Comparison of ENCODE assay signal across 26 cellular contexts in genomic region chr9:101468116-101468515, GRCh38. TPM values are rescaled to one million over a fixed set of nuclear protein-coding genes. Genes with fewer than 3 reads are reported as not detected.
DNase-seq lines count a peak whose midpoint lies in the region; ATAC-seq, FAIRE-seq and TF ChIP-seq lines count a peak whose summit lies in the region.
"Had no signal": no experiment of that assay in that cellular context is flagged by ENCODE, and none has a peak within 500 bp of the region (broad histone marks: within the 10 kb centered on the region; RNA-seq: fewer than 3 reads in every experiment).

No MANE protein-coding gene starts in this region.

- no peaks in the 10 kb centered on the region for H3K36me3 ChIP-seq in K562 (ENCODE audit: control insufficient read depth, insufficient read depth, low read length)
- H3K36me3 ChIP-seq: sigmoid colon had no signal

- H3K27ac ChIP-seq in K562 (ENCODE audit: extremely low read depth, low read depth, low read length): no peak overlapping the region
- H3K27ac ChIP-seq: parathyroid adenoma, sigmoid colon had no signal

- peak overlapping the region; percentile 33; the same call in 1 of the 2 replicates for H2AFZ ChIP-seq in K562 (ENCODE audit: low read depth, low read length)
- H2AFZ ChIP-seq: parathyroid adenoma had no signal

- H3K4me1 ChIP-seq in K562 (replicated peaks in 1 of 2; ENCODE audit: control insufficient read depth in 2 of 2, insufficient read depth in 2 of 2, low read length in 2 of 2): peaks cover 0 to under 1% of the 10 kb centered on the region in 2 experiments; a peak in 2 of 5 replicates
- H3K4me1 ChIP-seq: parathyroid adenoma, sigmoid colon had no signal

- no peaks in the 10 kb centered on the region for H3K9me1 ChIP-seq in K562 (ENCODE audit: control insufficient read depth, insufficient read depth, low read length)

- ATAC-seq in K562: no peak
- ATAC-seq: activated CD8-positive, alpha-beta T cell treated with anti-CD3 and anti-CD28 coated beads for 36 hours; left lobe of liver; naive thymus-derived CD8-positive, alpha-beta T cell; stimulated activated naive CD8-positive, alpha-beta T cell treated with anti-CD3 and anti-CD28 coated beads, Interleukin-15, amount 100 ng/mL, for 72 hours; T-cell had no signal

- TF ChIP-seq POLR2A in K562 (conservative IDR thresholded peaks at IDR 0.05): no peak

- no peak for TF ChIP-seq CTCF in K562 (IDR thresholded peaks at IDR 0.05 in 2 of 3, conservative IDR thresholded peaks at IDR 0.05 in 1 of 3; ENCODE audit: insufficient read depth in 2 of 3, low read depth in 1 of 3, low read length in 3 of 3)

- CTCF ChIA-PET in K562 (lab: Yijun Ruan, JAX; ENCODE audit: low intra/inter-chr PET ratio): no interaction called here

- no peak overlapping the region for H3K4me3 ChIP-seq in K562
- H3K4me3 ChIP-seq: sigmoid colon had no signal

- H4K20me1 ChIP-seq in K562 (replicated peaks; ENCODE audit: control insufficient read depth, insufficient read depth, low read length): no peaks in the 10 kb centered on the region

- H3K27me3 ChIP-seq in K562 (ENCODE audit: control insufficient read depth in 2 of 2, insufficient read depth in 2 of 2, low read length in 2 of 2): no peaks in the 10 kb centered on the region
- H3K27me3 ChIP-seq: sigmoid colon had no signal

- intact Hi-C loops in K562 (cut with micrococcal nuclease): no loop called here

- BruUV-seq in K562 (replicated peaks; lab: Mats Ljungman, UMichigan): no TSS peak

- POLR2A ChIA-PET in K562 (lab: Yijun Ruan, JAX): interaction anchor here (0.7 to 1.1 kb wide), 2 partner anchors 12 to 19 kb away, joined by 3 to 4 read pairs; a partner anchor contains a TSS

- TF ChIP-seq RAD21 in K562 (CRISPR knock-in tag; conservative IDR thresholded peaks at IDR 0.05 in 1 of 2, IDR thresholded peaks at IDR 0.05 in 1 of 2): no peak

- H3K9me3 ChIP-seq in K562 (replicated peaks; ENCODE audit: control insufficient read depth, insufficient read depth, low read depth, low read length): no peaks in the 10 kb centered on the region
- H3K9me3 ChIP-seq: sigmoid colon had no signal

- H3K9ac ChIP-seq in K562 (ENCODE audit: insufficient read depth in 1 of 2, low read depth in 2 of 2, low read length in 2 of 2): no peak overlapping the region
- H3K9ac ChIP-seq: parathyroid adenoma had no signal

- H3K79me2 ChIP-seq in K562 (ENCODE audit: control insufficient read depth, insufficient read depth, low read length): no peaks in the 10 kb centered on the region
- H3K79me2 ChIP-seq: parathyroid adenoma had no signal

- no peak for FAIRE-seq in K562 (lab: Jason Lieb, UNC)
- no peak for FAIRE-seq in HTR-8/SVneo (lab: Jason Lieb, UNC)
- FAIRE-seq: astrocyte, endothelial cell of umbilical vein, TTC549 had no signal

- no peak for TF ChIP-seq EP300 in K562 (IDR thresholded peaks at IDR 0.05; ENCODE audit: low read length)

- H3K4me2 ChIP-seq in K562 (ENCODE audit: insufficient read depth, low read length): no peak overlapping the region

- WGBS in K562 (ENCODE audit: insufficient coverage, low coverage, missing lambda C conversion rate): 40% methylated on average over 1 of the region's 1 CpG

- peak; percentile 50 for DNase-seq in LHCN-M2 (ENCODE audit: low read depth)
- DNase-seq in K562 (ENCODE audit: extremely low read depth in 1 of 4, low spot score in 3 of 4): no peak
- peak; percentile 66 for DNase-seq in inferior parietal cortex (ENCODE audit: extremely low spot score)
- peak; percentile 91 for DNase-seq in pons (ENCODE audit: low spot score)
- DNase-seq in NCI-H187 (lab: John Stamatoyannopoulos, UW): no peak
- no peak for DNase-seq in GM19240 (ENCODE audit: insufficient read length, low spot score)
- DNase-seq in HTR-8/SVneo (ENCODE audit: insufficient read length, low spot score): no peak
- no peak for DNase-seq in NCI-H226
- DNase-seq: activated CD4-positive, CD25-positive, alpha-beta regulatory T cell treated with anti-CD3 and anti-CD28 coated beads, Interleukin-2, amount 50 U/mL, for 72 hours; activated CD8-positive, alpha-beta T cell treated with anti-CD3 and anti-CD28 coated beads for 36 hours; activated effector memory CD4-positive, alpha-beta T cell treated with Interleukin-2 at 50 U/mL for 16 hours; activated naive CD8-positive, alpha-beta T cell treated with anti-CD3 and anti-CD28 coated beads for 36 hours; activated T-cell treated with anti-CD3 and anti-CD28 coated beads for 4 hours; CD4-positive, alpha-beta T cell; central memory CD4-positive, alpha-beta T cell; KBM-7; naive thymus-derived CD8-positive, alpha-beta T cell; sigmoid colon; stimulated activated naive CD8-positive, alpha-beta T cell treated with anti-CD3 and anti-CD28 coated beads, Interleukin-15, amount 100 ng/mL, for 72 hours; T-cell had no signal

- in situ Hi-C loops in K562 (cut with MboI): no loop called here

TF ChIP-seq in K562, 482 proteins besides CTCF, POLR2A, EP300 and RAD21:
- TF ChIP-seq NFYB (IDR thresholded peaks at IDR 0.05; ENCODE audit: extremely low read depth, insufficient read length) (peak; percentile 16), ARID1B (IDR thresholded peaks at IDR 0.05) (no peak), ZNF24 (IDR thresholded peaks at IDR 0.05) (no peak), USF2 (CRISPR knock-in tag; IDR thresholded peaks at IDR 0.05) (peak; percentile 64), ZNF23 (CRISPR knock-in tag; IDR thresholded peaks at IDR 0.05) (no peak), ZNF217 (CRISPR knock-in tag; IDR thresholded peaks at IDR 0.05) (no peak), RAD51 (IDR thresholded peaks at IDR 0.05; ENCODE audit: borderline replicate concordance, low read depth) (peak; percentile 40; the same call in 1 of the 2 replicates), DNMT1 (IDR thresholded peaks at IDR 0.05) (no peak)

RNA-seq across cellular contexts. Expression of gene ALDOB, which starts 32.5 kb away (rescaled TPM):
- total RNA-seq in LHCN-M2 (2014; rRNA removed) (not detected in 2 replicates), K562 (2014; rRNA removed) (not detected in 2 replicates), K562 (2014; rRNA removed; fragmentation: Illumina TruSeq; extraction: Trizol) (not detected in 2 replicates), K562 (2015; rRNA removed; fragmentation: Illumina TruSeq; extraction: Trizol) (not detected in 2 replicates), K562 (2021) (0.78 and 0.80 TPM in 2 replicates)
- polyA plus RNA-seq in LHCN-M2 (2012): not detected
- total RNA-seq in K562 (2011; cell fraction: chromatin; rRNA removed; ENCODE audit: low replicate concordance): not detected in 2 replicates
- total RNA-seq in K562 (2011; cell fraction: nucleolus; rRNA removed): not detected in 2 replicates
- not detected in 2 replicates for total RNA-seq in K562 (2011; cell fraction: nucleoplasm; rRNA removed)
- polyA plus RNA-seq in K562 (2011; rRNA removed) (not detected in 2 replicates), K562 (2014; fragmentation: Illumina TruSeq; extraction: Trizol) (not detected in 2 replicates), K562 (2014; fragmentation: Nextera tagmentation; extraction: Ambion mirVana) (not detected), K562 (2014; rRNA removed) (not detected in 2 replicates)
- polyA plus RNA-seq in K562 (2011; cell fraction: cytosol; rRNA removed): not detected in 2 replicates
- 0.10 TPM in 1 of 2 replicates, not detected in the other for polyA plus RNA-seq in K562 (2011; cell fraction: nucleus; rRNA removed)
- 0.06 TPM in 1 of 2 replicates, not detected in the other for polyA plus RNA-seq in K562 (2012)
- polyA minus RNA-seq in K562 (2011; rRNA and poly(A)+ RNA removed): not detected in 2 replicates
- polyA minus RNA-seq in K562 (2011; cell fraction: cytosol; rRNA and poly(A)+ RNA removed): not detected in 2 replicates
- polyA minus RNA-seq in K562 (2011; cell fraction: nucleus; rRNA and poly(A)+ RNA removed): not detected in 2 replicates
- total RNA-seq: activated CD8-positive, alpha-beta T cell treated with anti-CD3 and anti-CD28 coated beads for 36 hours; activated naive CD8-positive, alpha-beta T cell treated with anti-CD3 and anti-CD28 coated beads for 36 hours; astrocyte; CD4-positive, alpha-beta T cell; endothelial cell of umbilical vein; mesothelial cell of epicardium; naive thymus-derived CD8-positive, alpha-beta T cell had no signal
- polyA plus RNA-seq: endothelial cell of umbilical vein; naive thymus-derived CD8-positive, alpha-beta T cell had no signal

Comparison
In these comparisons a context has a peak if more than half of its experiments do, and no peak if none do; other contexts are left out.
1. DNase-seq: peak in LHCN-M2 (single experiment), inferior parietal cortex (single experiment) and pons (single experiment); none in K562 (0 of 4), NCI-H187 (0 of 2), GM19240 (single experiment), HTR-8/SVneo (single experiment) and NCI-H226 (single experiment).